ENCODE assay signal across 1 cellular context in genomic region chr17:2401426-2402221, GRCh38.
TF ChIP-seq lines count a peak whose summit lies in the region.

No MANE protein-coding gene starts in this region.

TF ChIP-seq in HepG2, 621 proteins besides CTCF, POLR2A, EP300 and RAD21 (continued from another document and continues in another):
- TF ChIP-seq ZFP91 (CRISPR knock-in tag; IDR thresholded peaks at IDR 0.05; ENCODE audit: borderline replicate concordance) (peak; percentile 100), PAXIP1 (CRISPR knock-in tag; conservative IDR thresholded peaks at IDR 0.05) (peak; percentile 35; the same call in 1 of the 2 replicates), PHF5A (CRISPR knock-in tag; IDR thresholded peaks at IDR 0.05; ENCODE audit: low read depth, unreplicated experiment) (no peak), PHF21A (CRISPR knock-in tag; IDR thresholded peaks at IDR 0.05) (peak; percentile 43; the same call in 1 of the 2 replicates), KAT7 (CRISPR knock-in tag; IDR thresholded peaks at IDR 0.05; ENCODE audit: borderline replicate concordance) (0 out of 2 replicates have a peak, but pooled peaks have one; percentile 24), TRAFD1 (CRISPR knock-in tag; IDR thresholded peaks at IDR 0.05; ENCODE audit: borderline replicate concordance) (no peak), AGO1 (IDR thresholded peaks at IDR 0.05; ENCODE audit: low read depth, low read length, poor library complexity, severe bottlenecking) (peak; percentile 77), ZFAT (CRISPR knock-in tag; conservative IDR thresholded peaks at IDR 0.05) (no peak), THAP7 (CRISPR knock-in tag; IDR thresholded peaks at IDR 0.05) (no peak), ZC3H13 (CRISPR knock-in tag; IDR thresholded peaks at IDR 0.05) (0 out of 2 replicates have a peak, but pooled peaks have one; percentile 70), HDAC6 (IDR thresholded peaks at IDR 0.05; ENCODE audit: low read depth, low read length) (no peak), ZNF451 (CRISPR knock-in tag; IDR thresholded peaks at IDR 0.05) (no peak; the same call in 1 of the 2 replicates), AGO2 (optimal IDR thresholded peaks at IDR 0.05; ENCODE audit: low read depth, low read length) (peak; percentile 82), ZNF205 (CRISPR knock-in tag; IDR thresholded peaks at IDR 0.05) (0 out of 2 replicates have a peak, but pooled peaks have one; percentile 45), FOXM1 (CRISPR knock-in tag; IDR thresholded peaks at IDR 0.05) (no peak), TFDP2 (CRISPR knock-in tag; IDR thresholded peaks at IDR 0.05) (0 out of 2 replicates have a peak, but pooled peaks have one; percentile 37), ZNF605 (CRISPR knock-in tag; IDR thresholded peaks at IDR 0.05) (0 out of 2 replicates have a peak, but pooled peaks have one; percentile 14), ZNF414 (CRISPR knock-in tag; IDR thresholded peaks at IDR 0.05) (0 out of 2 replicates have a peak, but pooled peaks have one; percentile 26), SALL1 (CRISPR knock-in tag; IDR thresholded peaks at IDR 0.05) (peak; percentile 83), HNF1A (IDR thresholded peaks at IDR 0.05; ENCODE audit: low read depth) (peak; percentile 50; the same call in 1 of the 2 replicates), HNF1A (CRISPR knock-in tag; IDR thresholded peaks at IDR 0.05; ENCODE audit: borderline replicate concordance) (peak; percentile 7; the same call in 1 of the 2 replicates), CEBPB (IDR thresholded peaks at IDR 0.05; ENCODE audit: borderline replicate concordance, low read depth, low read length) (peak; percentile 94), E2F2 (CRISPR knock-in tag; IDR thresholded peaks at IDR 0.05; ENCODE audit: borderline replicate concordance) (no peak), ZMAT5 (CRISPR knock-in tag; IDR thresholded peaks at IDR 0.05; ENCODE audit: borderline replicate concordance, low read depth) (no peak), ZGPAT (CRISPR knock-in tag; IDR thresholded peaks at IDR 0.05) (peak; percentile 34), ZNF709 (CRISPR knock-in tag; IDR thresholded peaks at IDR 0.05) (0 out of 2 replicates have a peak, but pooled peaks have one; percentile 19), ETV6 (CRISPR knock-in tag; conservative IDR thresholded peaks at IDR 0.05) (0 out of 2 replicates have a peak, but pooled peaks have one; percentile 17), ZBTB38 (CRISPR knock-in tag; IDR thresholded peaks at IDR 0.05) (peak; percentile 46; the same call in 1 of the 2 replicates), ZNF883 (CRISPR knock-in tag; IDR thresholded peaks at IDR 0.05; ENCODE audit: not compliant biosample characterization) (peak; percentile 16), RNF2 (conservative IDR thresholded peaks at IDR 0.05; ENCODE audit: low read depth) (no peak; the same call in 1 of the 2 replicates), ZNF879 (CRISPR knock-in tag; IDR thresholded peaks at IDR 0.05) (no peak), ZNF468 (CRISPR knock-in tag; IDR thresholded peaks at IDR 0.05) (no peak), ZBTB39 (CRISPR knock-in tag; IDR thresholded peaks at IDR 0.05) (no peak), ZFP41 (CRISPR knock-in tag; IDR thresholded peaks at IDR 0.05; ENCODE audit: borderline replicate concordance) (0 out of 2 replicates have a peak, but pooled peaks have one; percentile 53)
